ENCODE assay signal across 9 cellular contexts in genomic region chr1:150259217-150259616, GRCh38. TPM values are rescaled to one million over a fixed set of nuclear protein-coding genes. Genes with fewer than 3 reads are reported as not detected.
A peak's percentile ranks its signal among the peaks of the same experiment; 100 is the strongest.
DNase-seq lines count a peak whose midpoint lies in the region; TF ChIP-seq lines count a peak whose summit lies in the region.
"Had no signal": no experiment of that assay in that cellular context is flagged by ENCODE, and none has a peak within 500 bp of the region (broad histone marks: within the 10 kb centered on the region; RNA-seq: fewer than 3 reads in every experiment).

No MANE protein-coding gene starts in this region.

- H3K27me3 ChIP-seq in dorsolateral prefrontal cortex = no peaks in the 10 kb centered on the region

- DNase-seq in COLO829 (ENCODE audit: low spot score) (peak; percentile 51), dorsolateral prefrontal cortex (peak in 5 of 10 donors; percentile 29 to 58 (median 39)), midbrain (lab: John Stamatoyannopoulos, UW) (peak; percentile 42), SKM-1 (lab: John Stamatoyannopoulos, UW; ENCODE audit: unreplicated experiment) (no peak), GM19238 (ENCODE audit: insufficient read length, low spot score) (no peak)
- DNase-seq in activated CD8-positive, alpha-beta memory T cell treated with anti-CD3 and anti-CD28 coated beads, Interleukin-2, amount 50 U/mL, for 48 hours = no peak
- DNase-seq: activated CD4-positive, alpha-beta T cell treated with anti-CD3 and anti-CD28 coated beads for 36 hours; effector CD4-positive, alpha-beta T cell; stimulated activated CD4-positive, alpha-beta T cell treated with anti-CD3 and anti-CD28 coated beads, Interleukin-12 subunit alpha, Interleukin-12 subunit beta, amount 100 ng/mL, for 4 hours had no signal

- intact Hi-C loops in dorsolateral prefrontal cortex (cut with DNase I) = loop anchor here in 1 of 2 donors (2.0 kb wide), 1 partner anchor 46 kb away; no protein-coding TSS in a partner anchor

- no peak for TF ChIP-seq CTCF in dorsolateral prefrontal cortex (IDR thresholded peaks at IDR 0.05 in 54 of 56, conservative IDR thresholded peaks at IDR 0.05 in 2 of 56; ENCODE audit: low read depth in 1 of 56, partially characterized antibody in 56 of 56)

- peak overlapping the region in 40 of 59 donors; percentile 7 to 69 (median 53) for H3K4me3 ChIP-seq in dorsolateral prefrontal cortex

- peak overlapping the region in 58 of 59 donors; percentile 7 to 96 (median 87) for H3K27ac ChIP-seq in dorsolateral prefrontal cortex

RNA-seq across cellular contexts. Expression of gene CA14, which starts 1.6 kb away (rescaled TPM):
- 10 to 100 TPM in 45 of 120 experiments, 1 to 10 TPM in 75; 1.0 to 48.3 (median 7.6) TPM for total RNA-seq in dorsolateral prefrontal cortex
- total RNA-seq: activated CD4-positive, alpha-beta T cell treated with anti-CD3 and anti-CD28 coated beads for 36 hours had no signal

RNA-seq across cellular contexts. Expression of gene APH1A, which starts 9.6 kb away (rescaled TPM):
- 10 to 100 TPM; 34.9 to 79.4 (median 56.2) TPM for total RNA-seq in dorsolateral prefrontal cortex

RNA-seq across cellular contexts. Expression of gene C1orf54, which starts 13.4 kb away (rescaled TPM):
- total RNA-seq in dorsolateral prefrontal cortex = 10 to 100 TPM in 54 of 120 experiments, 1 to 10 TPM in 66; 3.0 to 21.9 (median 9.4) TPM

RNA-seq across cellular contexts. Expression of gene CIART, which starts 23.1 kb away (rescaled TPM):
- total RNA-seq in dorsolateral prefrontal cortex = 10 to 100 TPM in 91 of 120 experiments, 1 to 10 TPM in 29; 5.3 to 26.5 (median 12.5) TPM

RNA-seq across cellular contexts. Expression of gene ANP32E, which starts 23.3 kb away (rescaled TPM):
- total RNA-seq in dorsolateral prefrontal cortex = 10 to 100 TPM; 24.9 to 73.5 (median 41.6) TPM

Comparison
In these comparisons a context has a peak if more than half of its experiments do, and no peak if none do; other contexts are left out.
1. DNase-seq: peak in COLO829 (single experiment) and midbrain (single experiment); none in SKM-1 (single experiment), activated CD8-positive, alpha-beta memory T cell treated with anti-CD3 and anti-CD28 coated beads, Interleukin-2, amount 50 U/mL, for 48 hours (single experiment) and GM19238 (single experiment).